In the genomic region with DNA sequence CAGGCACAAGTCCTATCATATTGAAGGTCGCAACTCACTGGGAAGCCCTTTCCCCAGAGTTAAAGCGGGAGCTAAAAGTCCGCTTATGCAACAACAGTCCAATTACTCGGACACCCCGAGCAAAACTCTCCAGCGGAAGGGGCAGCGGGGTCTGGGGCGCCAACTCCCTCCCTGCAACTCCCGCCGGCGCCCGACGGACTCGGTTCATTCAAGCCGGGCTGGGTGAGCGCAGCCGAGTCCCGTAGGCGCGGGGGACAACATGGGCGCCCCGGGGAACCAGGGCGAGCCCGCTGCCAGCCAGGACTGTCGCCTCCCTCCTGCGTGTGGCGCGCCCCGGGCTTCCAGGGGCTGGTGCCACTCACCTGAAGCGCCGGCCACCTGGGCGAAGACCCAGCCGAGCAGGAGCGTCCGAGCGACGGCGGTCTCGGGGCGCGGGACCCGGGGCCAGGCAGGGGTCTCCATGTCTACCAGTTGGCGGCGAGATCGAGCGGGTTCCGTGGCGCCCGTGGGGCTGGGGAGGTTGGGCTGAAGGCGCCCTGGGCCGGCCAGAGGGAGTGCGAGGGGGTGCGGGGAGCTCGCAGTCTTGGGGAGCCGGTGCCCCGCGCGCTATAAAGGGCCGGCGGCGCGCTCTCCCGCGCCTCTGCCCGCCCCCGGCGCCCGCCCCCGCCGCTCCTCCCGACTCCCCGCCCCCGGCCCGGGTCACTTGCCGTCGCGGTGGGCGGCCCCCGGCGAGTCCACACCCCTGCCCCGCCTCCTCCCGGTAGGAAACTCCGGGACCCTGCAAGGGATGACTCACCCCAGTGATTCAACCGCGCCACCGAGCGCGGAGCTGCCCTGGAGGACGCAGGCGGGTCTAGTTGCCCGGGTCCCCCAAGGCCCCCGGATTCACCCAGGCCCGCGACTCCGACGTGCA, we compare ENCODE assay signal across 1 cellular context.
TF ChIP-seq lines count a peak whose summit lies in the region.

A gene (minus strand): TSS at position 585 of the 913 bp plus-strand sequence. CDS start 123 bp downstream, at position 462.

TF ChIP-seq in HepG2, 621 proteins besides CTCF, POLR2A, EP300 and RAD21 (continued from another document and continues in another):
- TF ChIP-seq, protein P1, sequence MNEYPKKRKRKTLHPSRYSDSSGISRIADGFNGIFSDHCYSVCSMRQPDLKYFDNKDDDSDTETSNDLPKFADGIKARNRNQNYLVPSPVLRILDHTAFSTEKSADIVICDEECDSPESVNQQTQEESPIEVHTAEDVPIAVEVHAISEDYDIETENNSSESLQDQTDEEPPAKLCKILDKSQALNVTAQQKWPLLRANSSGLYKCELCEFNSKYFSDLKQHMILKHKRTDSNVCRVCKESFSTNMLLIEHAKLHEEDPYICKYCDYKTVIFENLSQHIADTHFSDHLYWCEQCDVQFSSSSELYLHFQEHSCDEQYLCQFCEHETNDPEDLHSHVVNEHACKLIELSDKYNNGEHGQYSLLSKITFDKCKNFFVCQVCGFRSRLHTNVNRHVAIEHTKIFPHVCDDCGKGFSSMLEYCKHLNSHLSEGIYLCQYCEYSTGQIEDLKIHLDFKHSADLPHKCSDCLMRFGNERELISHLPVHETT (CRISPR knock-in tag; conservative IDR thresholded peaks at IDR 0.05) = peak; percentile 73; the same call in 1 of the 2 replicates
- TF ChIP-seq KDM4B (CRISPR knock-in tag; IDR thresholded peaks at IDR 0.05) (no peak), ARID2 (CRISPR knock-in tag; IDR thresholded peaks at IDR 0.05; ENCODE audit: borderline replicate concordance) (no peak), NFATC3 (CRISPR knock-in tag; IDR thresholded peaks at IDR 0.05) (no peak), ZNF20 (CRISPR knock-in tag; IDR thresholded peaks at IDR 0.05) (no peak), ZNF670 (CRISPR knock-in tag; IDR thresholded peaks at IDR 0.05; ENCODE audit: borderline replicate concordance) (no peak; the same call in 1 of the 2 replicates), ZMYM2 (CRISPR knock-in tag; IDR thresholded peaks at IDR 0.05) (0 out of 2 replicates have a peak, but pooled peaks have one; percentile 40), ZNF83 (CRISPR knock-in tag; IDR thresholded peaks at IDR 0.05; ENCODE audit: borderline replicate concordance) (no peak), CBX5 (CRISPR knock-in tag; IDR thresholded peaks at IDR 0.05; ENCODE audit: borderline replicate concordance) (no peak), ZNF598 (CRISPR knock-in tag; IDR thresholded peaks at IDR 0.05; ENCODE audit: borderline replicate concordance) (no peak), GATA4 (IDR thresholded peaks at IDR 0.05; ENCODE audit: borderline replicate concordance, low read depth) (0 out of 2 replicates have a peak, but pooled peaks have one; percentile 44), MLLT10 (CRISPR knock-in tag; IDR thresholded peaks at IDR 0.05) (no peak), ZNF557 (CRISPR knock-in tag; IDR thresholded peaks at IDR 0.05) (peak; percentile 30; the same call in 1 of the 2 replicates), ZNF430 (CRISPR knock-in tag; IDR thresholded peaks at IDR 0.05) (0 out of 2 replicates have a peak, but pooled peaks have one; percentile 14), ZNF761 (CRISPR knock-in tag; conservative IDR thresholded peaks at IDR 0.05) (0 out of 2 replicates have a peak, but pooled peaks have one; percentile 33), STAG1 (CRISPR knock-in tag; IDR thresholded peaks at IDR 0.05) (peak; percentile 9; the same call in 1 of the 2 replicates), SMAD9 (CRISPR knock-in tag; IDR thresholded peaks at IDR 0.05) (no peak), ZNF780A (CRISPR knock-in tag; IDR thresholded peaks at IDR 0.05) (peak; percentile 73), ZNF816 (CRISPR knock-in tag; IDR thresholded peaks at IDR 0.05; ENCODE audit: borderline replicate concordance) (no peak), ZNF333 (CRISPR knock-in tag; IDR thresholded peaks at IDR 0.05; ENCODE audit: borderline replicate concordance) (0 out of 2 replicates have a peak, but pooled peaks have one; percentile 69), ZFP62 (CRISPR knock-in tag; IDR thresholded peaks at IDR 0.05) (no peak), ZSCAN31 (CRISPR knock-in tag; IDR thresholded peaks at IDR 0.05; ENCODE audit: low read depth) (no peak), HHEX (CRISPR knock-in tag; IDR thresholded peaks at IDR 0.05) (no peak), SP4 (CRISPR knock-in tag; IDR thresholded peaks at IDR 0.05) (peak; percentile 66), NCOA5 (CRISPR knock-in tag; IDR thresholded peaks at IDR 0.05) (no peak), U2AF1 (optimal IDR thresholded peaks at IDR 0.05; ENCODE audit: low read depth, low read length) (no peak), ZBTB3 (CRISPR knock-in tag; IDR thresholded peaks at IDR 0.05; ENCODE audit: borderline replicate concordance, low read depth) (no peak), HDAC2 (CRISPR knock-in tag; IDR thresholded peaks at IDR 0.05) (peak; percentile 19; the same call in 1 of the 2 replicates), PLRG1 (conservative IDR thresholded peaks at IDR 0.05) (no peak), BCL6 (CRISPR knock-in tag; IDR thresholded peaks at IDR 0.05) (0 out of 2 replicates have a peak, but pooled peaks have one; percentile 29), ZNF720 (CRISPR knock-in tag; IDR thresholded peaks at IDR 0.05) (no peak), CREB1 (IDR thresholded peaks at IDR 0.05) (no peak), CREB1 (CRISPR knock-in tag; IDR thresholded peaks at IDR 0.05) (no peak)
- TF ChIP-seq, protein P2, sequence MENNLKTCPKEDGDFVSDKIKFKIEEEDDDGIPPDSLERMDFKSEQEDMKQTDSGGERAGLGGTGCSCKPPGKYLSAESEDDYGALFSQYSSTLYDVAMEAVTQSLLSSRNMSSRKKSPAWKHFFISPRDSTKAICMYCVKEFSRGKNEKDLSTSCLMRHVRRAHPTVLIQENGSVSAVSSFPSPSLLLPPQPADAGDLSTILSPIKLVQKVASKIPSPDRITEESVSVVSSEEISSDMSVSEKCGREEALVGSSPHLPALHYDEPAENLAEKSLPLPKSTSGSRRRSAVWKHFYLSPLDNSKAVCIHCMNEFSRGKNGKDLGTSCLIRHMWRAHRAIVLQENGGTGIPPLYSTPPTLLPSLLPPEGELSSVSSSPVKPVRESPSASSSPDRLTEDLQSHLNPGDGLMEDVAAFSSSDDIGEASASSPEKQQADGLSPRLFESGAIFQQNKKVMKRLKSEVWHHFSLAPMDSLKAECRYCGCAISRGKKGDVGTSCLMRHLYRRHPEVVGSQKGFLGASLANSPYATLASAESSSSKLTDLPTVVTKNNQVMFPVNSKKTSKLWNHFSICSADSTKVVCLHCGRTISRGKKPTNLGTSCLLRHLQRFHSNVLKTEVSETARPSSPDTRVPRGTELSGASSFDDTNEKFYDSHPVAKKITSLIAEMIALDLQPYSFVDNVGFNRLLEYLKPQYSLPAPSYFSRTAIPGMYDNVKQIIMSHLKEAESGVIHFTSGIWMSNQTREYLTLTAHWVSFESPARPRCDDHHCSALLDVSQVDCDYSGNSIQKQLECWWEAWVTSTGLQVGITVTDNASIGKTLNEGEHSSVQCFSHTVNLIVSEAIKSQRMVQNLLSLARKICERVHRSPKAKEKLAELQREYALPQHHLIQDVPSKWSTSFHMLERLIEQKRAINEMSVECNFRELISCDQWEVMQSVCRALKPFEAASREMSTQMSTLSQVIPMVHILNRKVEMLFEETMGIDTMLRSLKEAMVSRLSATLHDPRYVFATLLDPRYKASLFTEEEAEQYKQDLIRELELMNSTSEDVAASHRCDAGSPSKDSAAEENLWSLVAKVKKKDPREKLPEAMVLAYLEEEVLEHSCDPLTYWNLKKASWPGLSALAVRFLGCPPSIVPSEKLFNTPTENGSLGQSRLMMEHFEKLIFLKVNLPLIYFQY (CRISPR knock-in tag; IDR thresholded peaks at IDR 0.05; ENCODE audit: borderline replicate concordance) = no peak
- TF ChIP-seq, protein P3, sequence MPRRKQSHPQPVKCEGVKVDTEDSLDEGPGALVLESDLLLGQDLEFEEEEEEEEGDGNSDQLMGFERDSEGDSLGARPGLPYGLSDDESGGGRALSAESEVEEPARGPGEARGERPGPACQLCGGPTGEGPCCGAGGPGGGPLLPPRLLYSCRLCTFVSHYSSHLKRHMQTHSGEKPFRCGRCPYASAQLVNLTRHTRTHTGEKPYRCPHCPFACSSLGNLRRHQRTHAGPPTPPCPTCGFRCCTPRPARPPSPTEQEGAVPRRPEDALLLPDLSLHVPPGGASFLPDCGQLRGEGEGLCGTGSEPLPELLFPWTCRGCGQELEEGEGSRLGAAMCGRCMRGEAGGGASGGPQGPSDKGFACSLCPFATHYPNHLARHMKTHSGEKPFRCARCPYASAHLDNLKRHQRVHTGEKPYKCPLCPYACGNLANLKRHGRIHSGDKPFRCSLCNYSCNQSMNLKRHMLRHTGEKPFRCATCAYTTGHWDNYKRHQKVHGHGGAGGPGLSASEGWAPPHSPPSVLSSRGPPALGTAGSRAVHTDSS (CRISPR knock-in tag; conservative IDR thresholded peaks at IDR 0.05) = no peak
- TF ChIP-seq, protein P4, sequence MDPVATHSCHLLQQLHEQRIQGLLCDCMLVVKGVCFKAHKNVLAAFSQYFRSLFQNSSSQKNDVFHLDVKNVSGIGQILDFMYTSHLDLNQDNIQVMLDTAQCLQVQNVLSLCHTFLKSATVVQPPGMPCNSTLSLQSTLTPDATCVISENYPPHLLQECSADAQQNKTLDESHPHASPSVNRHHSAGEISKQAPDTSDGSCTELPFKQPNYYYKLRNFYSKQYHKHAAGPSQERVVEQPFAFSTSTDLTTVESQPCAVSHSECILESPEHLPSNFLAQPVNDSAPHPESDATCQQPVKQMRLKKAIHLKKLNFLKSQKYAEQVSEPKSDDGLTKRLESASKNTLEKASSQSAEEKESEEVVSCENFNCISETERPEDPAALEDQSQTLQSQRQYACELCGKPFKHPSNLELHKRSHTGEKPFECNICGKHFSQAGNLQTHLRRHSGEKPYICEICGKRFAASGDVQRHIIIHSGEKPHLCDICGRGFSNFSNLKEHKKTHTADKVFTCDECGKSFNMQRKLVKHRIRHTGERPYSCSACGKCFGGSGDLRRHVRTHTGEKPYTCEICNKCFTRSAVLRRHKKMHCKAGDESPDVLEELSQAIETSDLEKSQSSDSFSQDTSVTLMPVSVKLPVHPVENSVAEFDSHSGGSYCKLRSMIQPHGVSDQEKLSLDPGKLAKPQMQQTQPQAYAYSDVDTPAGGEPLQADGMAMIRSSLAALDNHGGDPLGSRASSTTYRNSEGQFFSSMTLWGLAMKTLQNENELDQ (CRISPR knock-in tag; IDR thresholded peaks at IDR 0.05; ENCODE audit: borderline replicate concordance) = no peak
- TF ChIP-seq, protein P5, sequence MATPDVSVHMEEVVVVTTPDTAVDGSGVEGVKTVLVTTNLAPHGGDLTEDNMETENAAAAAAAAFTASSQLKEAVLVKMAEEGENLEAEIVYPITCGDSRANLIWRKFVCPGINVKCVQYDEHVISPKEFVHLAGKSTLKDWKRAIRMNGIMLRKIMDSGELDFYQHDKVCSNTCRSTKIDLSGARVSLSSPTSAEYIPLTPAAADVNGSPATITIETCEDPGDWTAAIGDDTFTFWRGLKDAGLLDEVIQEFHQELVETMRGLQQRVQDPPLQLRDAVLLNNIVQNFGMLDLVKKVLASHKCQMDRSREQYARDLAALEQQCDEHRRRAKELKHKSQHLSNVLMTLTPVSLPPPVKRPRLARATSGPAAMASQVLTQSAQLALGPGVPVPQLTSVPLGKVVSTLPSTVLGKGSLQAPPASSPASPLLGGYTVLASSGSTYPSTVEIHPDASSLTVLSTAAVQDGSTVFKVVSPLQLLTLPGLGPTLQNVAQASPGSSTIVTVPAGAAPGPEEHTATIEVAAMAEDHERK (CRISPR knock-in tag; IDR thresholded peaks at IDR 0.05; ENCODE audit: low read depth) = no peak
- TF ChIP-seq, protein P6, sequence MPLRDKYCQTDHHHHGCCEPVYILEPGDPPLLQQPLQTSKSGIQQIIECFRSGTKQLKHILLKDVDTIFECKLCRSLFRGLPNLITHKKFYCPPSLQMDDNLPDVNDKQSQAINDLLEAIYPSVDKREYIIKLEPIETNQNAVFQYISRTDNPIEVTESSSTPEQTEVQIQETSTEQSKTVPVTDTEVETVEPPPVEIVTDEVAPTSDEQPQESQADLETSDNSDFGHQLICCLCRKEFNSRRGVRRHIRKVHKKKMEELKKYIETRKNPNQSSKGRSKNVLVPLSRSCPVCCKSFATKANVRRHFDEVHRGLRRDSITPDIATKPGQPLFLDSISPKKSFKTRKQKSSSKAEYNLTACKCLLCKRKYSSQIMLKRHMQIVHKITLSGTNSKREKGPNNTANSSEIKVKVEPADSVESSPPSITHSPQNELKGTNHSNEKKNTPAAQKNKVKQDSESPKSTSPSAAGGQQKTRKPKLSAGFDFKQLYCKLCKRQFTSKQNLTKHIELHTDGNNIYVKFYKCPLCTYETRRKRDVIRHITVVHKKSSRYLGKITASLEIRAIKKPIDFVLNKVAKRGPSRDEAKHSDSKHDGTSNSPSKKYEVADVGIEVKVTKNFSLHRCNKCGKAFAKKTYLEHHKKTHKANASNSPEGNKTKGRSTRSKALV (CRISPR knock-in tag; IDR thresholded peaks at IDR 0.05) = peak; percentile 83
- TF ChIP-seq, protein P7, sequence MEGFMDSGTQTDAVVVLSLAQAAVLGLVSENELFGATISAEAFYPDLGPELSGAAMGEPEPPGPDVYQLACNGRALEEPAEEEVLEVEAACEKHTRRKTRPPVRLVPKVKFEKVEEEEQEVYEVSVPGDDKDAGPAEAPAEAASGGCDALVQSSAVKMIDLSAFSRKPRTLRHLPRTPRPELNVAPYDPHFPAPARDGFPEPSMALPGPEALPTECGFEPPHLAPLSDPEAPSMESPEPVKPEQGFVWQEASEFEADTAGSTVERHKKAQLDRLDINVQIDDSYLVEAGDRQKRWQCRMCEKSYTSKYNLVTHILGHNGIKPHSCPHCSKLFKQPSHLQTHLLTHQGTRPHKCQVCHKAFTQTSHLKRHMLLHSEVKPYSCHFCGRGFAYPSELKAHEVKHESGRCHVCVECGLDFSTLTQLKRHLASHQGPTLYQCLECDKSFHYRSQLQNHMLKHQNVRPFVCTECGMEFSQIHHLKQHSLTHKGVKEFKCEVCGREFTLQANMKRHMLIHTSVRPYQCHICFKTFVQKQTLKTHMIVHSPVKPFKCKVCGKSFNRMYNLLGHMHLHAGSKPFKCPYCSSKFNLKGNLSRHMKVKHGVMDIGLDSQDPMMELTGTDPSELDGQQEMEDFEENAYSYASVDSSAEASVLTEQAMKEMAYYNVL (CRISPR knock-in tag; IDR thresholded peaks at IDR 0.05; ENCODE audit: borderline replicate concordance) = 0 out of 2 replicates have a peak, but pooled peaks have one; percentile 55
- TF ChIP-seq, protein P8, sequence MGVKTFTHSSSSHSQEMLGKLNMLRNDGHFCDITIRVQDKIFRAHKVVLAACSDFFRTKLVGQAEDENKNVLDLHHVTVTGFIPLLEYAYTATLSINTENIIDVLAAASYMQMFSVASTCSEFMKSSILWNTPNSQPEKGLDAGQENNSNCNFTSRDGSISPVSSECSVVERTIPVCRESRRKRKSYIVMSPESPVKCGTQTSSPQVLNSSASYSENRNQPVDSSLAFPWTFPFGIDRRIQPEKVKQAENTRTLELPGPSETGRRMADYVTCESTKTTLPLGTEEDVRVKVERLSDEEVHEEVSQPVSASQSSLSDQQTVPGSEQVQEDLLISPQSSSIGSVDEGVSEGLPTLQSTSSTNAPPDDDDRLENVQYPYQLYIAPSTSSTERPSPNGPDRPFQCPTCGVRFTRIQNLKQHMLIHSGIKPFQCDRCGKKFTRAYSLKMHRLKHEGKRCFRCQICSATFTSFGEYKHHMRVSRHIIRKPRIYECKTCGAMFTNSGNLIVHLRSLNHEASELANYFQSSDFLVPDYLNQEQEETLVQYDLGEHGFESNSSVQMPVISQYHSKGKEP (CRISPR knock-in tag; IDR thresholded peaks at IDR 0.05) = no peak
- TF ChIP-seq, protein P9, sequence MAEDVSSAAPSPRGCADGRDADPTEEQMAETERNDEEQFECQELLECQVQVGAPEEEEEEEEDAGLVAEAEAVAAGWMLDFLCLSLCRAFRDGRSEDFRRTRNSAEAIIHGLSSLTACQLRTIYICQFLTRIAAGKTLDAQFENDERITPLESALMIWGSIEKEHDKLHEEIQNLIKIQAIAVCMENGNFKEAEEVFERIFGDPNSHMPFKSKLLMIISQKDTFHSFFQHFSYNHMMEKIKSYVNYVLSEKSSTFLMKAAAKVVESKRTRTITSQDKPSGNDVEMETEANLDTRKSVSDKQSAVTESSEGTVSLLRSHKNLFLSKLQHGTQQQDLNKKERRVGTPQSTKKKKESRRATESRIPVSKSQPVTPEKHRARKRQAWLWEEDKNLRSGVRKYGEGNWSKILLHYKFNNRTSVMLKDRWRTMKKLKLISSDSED (CRISPR knock-in tag; IDR thresholded peaks at IDR 0.05) = no peak
